16 cellular contexts compared by ENCODE assay signal in the genomic region with DNA sequence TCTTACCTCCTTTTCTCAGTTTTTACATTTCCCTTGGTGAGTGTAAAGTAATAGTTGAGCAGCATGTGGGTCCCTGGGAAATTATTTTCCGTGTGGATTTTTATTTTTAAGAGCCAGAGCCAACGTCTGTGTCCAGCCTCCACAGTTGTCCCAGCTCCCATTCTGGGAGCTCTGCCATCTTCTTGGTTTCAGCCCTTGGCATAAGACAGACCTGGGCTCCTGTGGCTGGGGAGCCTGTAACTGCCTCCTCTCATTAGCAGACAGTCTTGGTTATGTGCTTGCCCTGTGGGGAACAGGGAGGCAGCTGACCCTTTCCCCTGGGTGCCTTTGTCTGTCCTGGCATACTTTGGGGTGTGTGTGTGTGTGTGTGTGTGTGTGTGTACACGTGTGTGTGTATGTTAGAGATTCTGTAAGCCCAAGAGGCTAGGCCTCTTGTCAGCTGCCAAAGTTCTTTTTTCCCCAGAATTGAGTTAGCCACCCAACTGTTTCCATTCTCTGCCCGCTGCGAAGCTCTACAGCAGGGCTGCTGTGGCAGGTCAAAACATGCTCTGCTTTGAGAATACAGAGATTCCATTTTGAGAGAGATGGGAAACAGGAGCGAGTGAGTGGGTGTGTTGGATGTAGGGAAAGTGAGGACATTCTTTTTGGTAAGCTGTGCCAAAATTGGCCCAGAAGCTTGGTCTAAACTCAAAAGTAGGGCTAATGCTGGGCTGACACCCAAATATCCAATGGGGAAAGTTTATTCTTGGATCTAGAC.
A peak's percentile ranks its signal among the peaks of the same experiment; 100 is the strongest.
DNase-seq lines count a peak whose midpoint lies in the region; ATAC-seq, FAIRE-seq and TF ChIP-seq lines count a peak whose summit lies in the region.
"Had no signal": no experiment of that assay in that cellular context is flagged by ENCODE, and none has a peak within 500 bp of the region (broad histone marks: within the 10 kb centered on the region; RNA-seq: fewer than 3 reads in every experiment).

No MANE protein-coding gene starts in this region.

- H3K4me1 ChIP-seq in astrocyte (ENCODE audit: insufficient read depth, low read length): no peaks in the 10 kb centered on the region
- H3K4me1 ChIP-seq in foreskin keratinocyte: peaks cover 26% of the 10 kb centered on the region
- peaks cover 23 to 47% (median 32%) of the 10 kb centered on the region in 3 donors for H3K4me1 ChIP-seq in skeletal muscle tissue (ENCODE audit: control insufficient read depth in 3 of 3, insufficient read depth in 3 of 3, low read length in 3 of 3)

- H2AFZ ChIP-seq in astrocyte (ENCODE audit: low read depth, low read length): no peak overlapping the region

- ATAC-seq in foreskin keratinocyte (peak; percentile 6), GM21619 (IDR thresholded peaks at IDR 0.05; ENCODE audit: unreplicated experiment) (no peak), GM18870 (IDR thresholded peaks at IDR 0.05; ENCODE audit: unreplicated experiment) (no peak)
- ATAC-seq: left colon; natural killer cell treated with Interleukin-12 subunit alpha and Interleukin-12 subunit beta and Interleukin-15 and Interleukin-18, amount 100 ng/mL, for 72 hours had no signal

- peak; percentile 13 for DNase-seq in MG63
- DNase-seq in astrocyte (ENCODE audit: low read depth): no peak
- DNase-seq in foreskin keratinocyte: peak; percentile 14 to 38
- DNase-seq in AG08395 (ENCODE audit: low spot score): no peak
- DNase-seq: activated CD4-positive, alpha-beta T cell treated with anti-CD3 and anti-CD28 coated beads, Interleukin-2, amount 10 ng/mL, durations not matched to agents 24 days and 14 days; CD4-positive, CD25-positive, alpha-beta regulatory T cell; Kasumi-1; left colon; NCI-H2081; stimulated activated CD8-positive, alpha-beta memory T cell treated with anti-CD3 and anti-CD28 coated beads, Interleukin-4, amount 100 ng/mL, for 48 hours; transverse colon had no signal

- H3K36me3 ChIP-seq in MG63 (no peaks in the 10 kb centered on the region), astrocyte (ENCODE audit: insufficient read depth, low read length) (no peaks in the 10 kb centered on the region), skeletal muscle tissue (ENCODE audit: control insufficient read depth in 3 of 3, insufficient read depth in 3 of 3, low read length in 3 of 3) (no peaks in the 10 kb centered on the region)
- H3K36me3 ChIP-seq: transverse colon had no signal

- no peak overlapping the region for H3K4me3 Mint-ChIP-seq in astrocyte (ENCODE audit: unreplicated experiment)
- H3K4me3 Mint-ChIP-seq: activated CD4-positive, alpha-beta T cell treated with anti-CD3 and anti-CD28 coated beads, Interleukin-2, amount 10 ng/mL, durations not matched to agents 24 days and 14 days; CD4-positive, CD25-positive, alpha-beta regulatory T cell; natural killer cell treated with Interleukin-12 subunit alpha and Interleukin-12 subunit beta and Interleukin-15 and Interleukin-18, amount 100 ng/mL, for 72 hours had no signal

- H3K27me3 ChIP-seq in MG63: no peaks in the 10 kb centered on the region
- H3K27me3 ChIP-seq in astrocyte (ENCODE audit: insufficient read depth, low read length): no peaks in the 10 kb centered on the region
- H3K27me3 ChIP-seq in foreskin keratinocyte: no peaks in the 10 kb centered on the region
- no peaks in the 10 kb centered on the region for H3K27me3 ChIP-seq in skeletal muscle tissue (ENCODE audit: control insufficient read depth in 3 of 3, insufficient read depth in 3 of 3, low read length in 3 of 3)
- H3K27me3 ChIP-seq: transverse colon had no signal

- no peaks in the 10 kb centered on the region for H3K4me1 Mint-ChIP-seq in astrocyte (ENCODE audit: low read depth, unreplicated experiment)

- H3K9ac ChIP-seq in astrocyte (ENCODE audit: low read length) (no peak overlapping the region), skeletal muscle tissue (ENCODE audit: low read depth in 1 of 3, low read length in 3 of 3) (peak overlapping the region in 1 of 3 donors; percentile 33)

- H4K20me1 ChIP-seq in astrocyte (ENCODE audit: insufficient read depth, low read length): no peaks in the 10 kb centered on the region

- H3K9me3 ChIP-seq in MG63 (no peaks in the 10 kb centered on the region), astrocyte (ENCODE audit: insufficient read depth, low read depth, low read length) (no peaks in the 10 kb centered on the region), skeletal muscle tissue (ENCODE audit: control insufficient read depth in 3 of 3, low read length in 3 of 3) (no peaks in the 10 kb centered on the region)
- H3K9me3 ChIP-seq: transverse colon had no signal

- no peaks in the 10 kb centered on the region for H3K27me3 Mint-ChIP-seq in astrocyte (ENCODE audit: low read depth, unreplicated experiment)
- H3K27me3 Mint-ChIP-seq: activated CD4-positive, alpha-beta T cell treated with anti-CD3 and anti-CD28 coated beads, Interleukin-2, amount 10 ng/mL, durations not matched to agents 24 days and 14 days; CD4-positive, CD25-positive, alpha-beta regulatory T cell had no signal

- H3K4me3 ChIP-seq in MG63: no peak overlapping the region
- H3K4me3 ChIP-seq in astrocyte (ENCODE audit: insufficient read depth, low read depth, low read length): no peak overlapping the region
- H3K4me3 ChIP-seq in skeletal muscle tissue (ENCODE audit: low read length in 3 of 3): peak overlapping the region in 1 of 3 donors; percentile 8
- H3K4me3 ChIP-seq: transverse colon had no signal

- H3K4me2 ChIP-seq in astrocyte (ENCODE audit: low read length): no peak overlapping the region

- no peak overlapping the region for H3K27ac Mint-ChIP-seq in astrocyte (ENCODE audit: unreplicated experiment)
- H3K27ac Mint-ChIP-seq: activated CD4-positive, alpha-beta T cell treated with anti-CD3 and anti-CD28 coated beads, Interleukin-2, amount 10 ng/mL, durations not matched to agents 24 days and 14 days; natural killer cell treated with Interleukin-12 subunit alpha and Interleukin-12 subunit beta and Interleukin-15 and Interleukin-18, amount 100 ng/mL, for 72 hours had no signal

- H3K9me3 Mint-ChIP-seq in astrocyte (ENCODE audit: unreplicated experiment): no peaks in the 10 kb centered on the region
- H3K9me3 Mint-ChIP-seq: activated CD4-positive, alpha-beta T cell treated with anti-CD3 and anti-CD28 coated beads, Interleukin-2, amount 10 ng/mL, durations not matched to agents 24 days and 14 days; CD4-positive, CD25-positive, alpha-beta regulatory T cell; natural killer cell treated with Interleukin-12 subunit alpha and Interleukin-12 subunit beta and Interleukin-15 and Interleukin-18, amount 100 ng/mL, for 72 hours had no signal

- no peaks in the 10 kb centered on the region for H3K79me2 ChIP-seq in astrocyte (ENCODE audit: insufficient read depth, low read length)

- peaks cover 2% of the 10 kb centered on the region for H3K36me3 Mint-ChIP-seq in astrocyte (ENCODE audit: low read depth, unreplicated experiment)
- H3K36me3 Mint-ChIP-seq: natural killer cell treated with Interleukin-12 subunit alpha and Interleukin-12 subunit beta and Interleukin-15 and Interleukin-18, amount 100 ng/mL, for 72 hours had no signal

- FAIRE-seq in astrocyte (lab: Jason Lieb, UNC): peak; percentile 32
- FAIRE-seq: GM12892 had no signal

- no peak for TF ChIP-seq CTCF in astrocyte (IDR thresholded peaks at IDR 0.05; ENCODE audit: insufficient read depth, low read depth, low read length)
- no peak for TF ChIP-seq CTCF in foreskin keratinocyte (conservative IDR thresholded peaks at IDR 0.05)

- no peak overlapping the region for H3K27ac ChIP-seq in astrocyte (ENCODE audit: low read depth, low read length)
- H3K27ac ChIP-seq in foreskin keratinocyte: peak overlapping the region; percentile 86
- peak overlapping the region; percentile 51 for H3K27ac ChIP-seq in skeletal muscle tissue (ENCODE audit: low read depth, low read length)
- H3K27ac ChIP-seq: transverse colon had no signal

Comparison
In these comparisons a context has a peak if more than half of its experiments do, and no peak if none do; other contexts are left out.
1. DNase-seq: peak in MG63 (single experiment) and foreskin keratinocyte (2 of 2); none in astrocyte (single experiment) and AG08395 (single experiment).